18 cellular contexts compared by ENCODE assay signal in the genomic region with DNA sequence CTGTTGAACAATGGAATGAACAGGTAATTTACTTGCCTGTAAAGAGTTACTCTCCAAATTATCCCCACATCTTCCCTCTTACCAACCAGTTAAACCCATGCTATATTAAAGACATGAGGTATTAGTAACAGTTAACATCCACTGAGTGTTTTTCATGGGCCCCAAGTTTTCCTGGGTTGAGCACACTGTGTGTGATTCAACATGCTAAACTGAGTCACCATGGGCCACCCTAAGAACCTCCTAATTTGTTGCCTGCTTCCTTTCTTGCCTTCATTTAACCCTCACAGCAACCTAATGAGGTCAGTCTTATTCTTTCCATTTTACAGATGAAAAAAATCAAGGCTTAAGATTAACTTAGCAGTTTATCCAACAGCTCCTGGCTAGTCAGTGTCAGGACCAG. TPM values are rescaled to one million over a fixed set of nuclear protein-coding genes. Genes with fewer than 3 reads are reported as not detected.
A peak's percentile ranks its signal among the peaks of the same experiment; 100 is the strongest.
DNase-seq lines count a peak whose midpoint lies in the region; ATAC-seq, FAIRE-seq and TF ChIP-seq lines count a peak whose summit lies in the region.
"Had no signal": no experiment of that assay in that cellular context is flagged by ENCODE, and none has a peak within 500 bp of the region (broad histone marks: within the 10 kb centered on the region; RNA-seq: fewer than 3 reads in every experiment).

No MANE protein-coding gene starts in this region.

- no peaks in the 10 kb centered on the region for H3K9me3 ChIP-seq in right cardiac atrium (ENCODE audit: control insufficient read depth, low read length)
- no peaks in the 10 kb centered on the region for H3K9me3 ChIP-seq in keratinocyte (ENCODE audit: control insufficient read depth, low read depth, low read length)
- no peaks in the 10 kb centered on the region for H3K9me3 ChIP-seq in upper lobe of left lung
- H3K9me3 ChIP-seq: HAP-1 had no signal

- peak overlapping the region; percentile 5 for H3K9ac ChIP-seq in keratinocyte (ENCODE audit: control insufficient read depth, extremely low read depth, insufficient read depth, low read length)

- intact Hi-C loops in right cardiac atrium (cut with DNase I), result no loop called here
- intact Hi-C loops in Right ventricle myocardium inferior (cut with DNase I), result no loop called here

- H3K9me1 ChIP-seq in keratinocyte (ENCODE audit: control insufficient read depth, extremely low read depth, insufficient read depth, low read length), result no peaks in the 10 kb centered on the region

- TF ChIP-seq POLR2A in upper lobe of left lung (IDR thresholded peaks at IDR 0.05), result no peak

- no peak for DNase-seq in right cardiac atrium
- DNase-seq in Right ventricle myocardium inferior (ENCODE audit: missing footprints), result no peak
- peak; percentile 55 for DNase-seq in bronchial epithelial cell (ENCODE audit: low read depth)
- DNase-seq in keratinocyte (ENCODE audit: low read depth, low spot score), result no peak
- no peak for DNase-seq in upper lobe of left lung
- no peak for DNase-seq in NCI-H187 treated with DMSO at 0.1 percent for 48 hours (lab: John Stamatoyannopoulos, UW)
- DNase-seq in brain microvascular endothelial cell, result no peak
- DNase-seq: CD8-positive, alpha-beta T cell; DMS79 treated with DMSO at 0.1 percent for 48 hours; NCI-H1105 treated with DMSO at 0.1 percent for 48 hours; NCI-H2081 treated with DMSO at 0.1 percent for 48 hours; NCI-H226; NCI-H526 had no signal

- H3K79me2 ChIP-seq in keratinocyte (ENCODE audit: control insufficient read depth, insufficient read depth, low read length), result peaks cover 18% of the 10 kb centered on the region

- H3K27ac ChIP-seq in right cardiac atrium (ENCODE audit: low read length), result peak overlapping the region; percentile 34
- peak overlapping the region; percentile 96 for H3K27ac ChIP-seq in keratinocyte (ENCODE audit: control insufficient read depth, insufficient read depth, low read length)
- peak overlapping the region in 3 of 4 donors; percentile 19 to 69 (median 55) for H3K27ac ChIP-seq in upper lobe of left lung
- no peak overlapping the region for H3K27ac ChIP-seq in brain microvascular endothelial cell

- peak overlapping the region; percentile 69 for H3K4me2 ChIP-seq in keratinocyte (ENCODE audit: control insufficient read depth, extremely low read depth, insufficient read depth, low read depth, low read length)

- no peak for TF ChIP-seq EP300 in upper lobe of left lung (IDR thresholded peaks at IDR 0.05)

- FAIRE-seq in bronchial epithelial cell (lab: Jason Lieb, UNC) (no peak), keratinocyte (lab: Jason Lieb, UNC) (no peak)
- FAIRE-seq: D721Med, G401.6, GM19239 had no signal

- no peaks in the 10 kb centered on the region for H4K20me1 ChIP-seq in keratinocyte (ENCODE audit: control insufficient read depth, extremely low read depth, insufficient read depth, low read length)

- peaks cover 10% of the 10 kb centered on the region for H3K4me1 ChIP-seq in right cardiac atrium (ENCODE audit: control insufficient read depth, insufficient read depth, low read length)
- H3K4me1 ChIP-seq in keratinocyte (ENCODE audit: control insufficient read depth, extremely low read depth, insufficient read depth, low read length), result peaks cover 54% of the 10 kb centered on the region
- H3K4me1 ChIP-seq in upper lobe of left lung, result peaks cover 14 to 39% (median 29%) of the 10 kb centered on the region in 4 donors
- H3K4me1 ChIP-seq: HAP-1 had no signal

- no peaks in the 10 kb centered on the region for H3K36me3 ChIP-seq in bronchial epithelial cell (ENCODE audit: control insufficient read depth, insufficient read depth, low read length)
- no peaks in the 10 kb centered on the region for H3K36me3 ChIP-seq in keratinocyte (ENCODE audit: control insufficient read depth in 2 of 2, extremely low read depth in 1 of 2, insufficient read depth in 2 of 2, low read length in 2 of 2)
- no peaks in the 10 kb centered on the region for H3K36me3 ChIP-seq in upper lobe of left lung
- H3K36me3 ChIP-seq in brain microvascular endothelial cell (replicated peaks), result no peaks in the 10 kb centered on the region
- H3K36me3 ChIP-seq: HAP-1 had no signal

- TF ChIP-seq CTCF in bronchial epithelial cell (IDR thresholded peaks at IDR 0.05; ENCODE audit: insufficient read depth, low read length, severe bottlenecking), result no peak
- TF ChIP-seq CTCF in keratinocyte (optimal IDR thresholded peaks at IDR 0.05 in 1 of 3, IDR thresholded peaks at IDR 0.05 in 1 of 3, conservative IDR thresholded peaks at IDR 0.05 in 1 of 3; ENCODE audit: extremely low read depth in 1 of 3, insufficient read depth in 2 of 3, low read length in 3 of 3), result no peak
- TF ChIP-seq CTCF in upper lobe of left lung (IDR thresholded peaks at IDR 0.05), result no peak
- no peak for TF ChIP-seq CTCF in brain microvascular endothelial cell (IDR thresholded peaks at IDR 0.05; ENCODE audit: low read depth, low read length, missing control alignments)

- in situ Hi-C loops in brain microvascular endothelial cell (cut with HindIII; ENCODE audit: low pct_ligation_motif_present, low sequenced_read_pairs), result no loop called here

- no peak overlapping the region for H2AFZ ChIP-seq in keratinocyte (ENCODE audit: control insufficient read depth, low read length)

- H3K27me3 ChIP-seq in right cardiac atrium (ENCODE audit: control insufficient read depth, insufficient read depth) (no peaks in the 10 kb centered on the region), bronchial epithelial cell (ENCODE audit: control insufficient read depth, insufficient read depth, low read length) (no peaks in the 10 kb centered on the region), keratinocyte (ENCODE audit: control insufficient read depth, extremely low read depth, insufficient read depth, low read length) (no peaks in the 10 kb centered on the region), upper lobe of left lung (no peaks in the 10 kb centered on the region), brain microvascular endothelial cell (replicated peaks) (no peaks in the 10 kb centered on the region)

- H3K4me3 ChIP-seq in right cardiac atrium (ENCODE audit: low read length) (no peak overlapping the region), bronchial epithelial cell (ENCODE audit: low read depth, low read length) (no peak overlapping the region), keratinocyte (ENCODE audit: control insufficient read depth in 2 of 3, extremely low read depth in 1 of 3, insufficient read depth in 2 of 3, low read depth in 1 of 3, low read length in 3 of 3) (no peak overlapping the region), upper lobe of left lung (no peak overlapping the region), brain microvascular endothelial cell (ENCODE audit: low read depth, low read length) (no peak overlapping the region)
- H3K4me3 ChIP-seq: HAP-1 had no signal

- dilution Hi-C loops in keratinocyte (cut with MboI; ENCODE audit: extremely low pct_ligation_motif_present, low sequenced_read_pairs), result no loop called here

- ATAC-seq in right cardiac atrium (no peak), Right ventricle myocardium inferior (no peak), upper lobe of left lung (ENCODE audit: low FRiP score in 2 of 2) (no peak)
- ATAC-seq: CD8-positive, alpha-beta T cell had no signal

RNA-seq across cellular contexts. Expression of a gene that starts 51.0 kb away (rescaled TPM):
- total RNA-seq in right cardiac atrium (10 to 100 TPM; 17.5 to 32.2 (median 25.5) TPM), Right ventricle myocardium inferior (22.9 TPM), bronchial epithelial cell (21.4 and 26.1 TPM in 2 replicates), upper lobe of left lung (100 to 1,000 TPM in 1 of 6 donors, 10 to 100 TPM in 5; 48.2 to 115 (median 61.8) TPM)
- polyA plus RNA-seq in right cardiac atrium (18.4 TPM), keratinocyte (27.2 to 35.5 TPM (median 29.3 TPM) in 3 replicates)
- polyA plus RNA-seq in keratinocyte (2011; ENCODE audit: low read depth), result 9.0 TPM
- 12.0 and 18.0 TPM in 2 replicates for polyA plus RNA-seq in keratinocyte (2011; cell fraction: cytosol; rRNA removed)
- 42.4 and 46.6 TPM in 2 replicates for polyA plus RNA-seq in keratinocyte (2011; cell fraction: nucleus; rRNA removed)
- polyA plus RNA-seq in keratinocyte (2012; ENCODE audit: low replicate concordance), result 12.8 and 24.1 TPM in 2 replicates
- polyA minus RNA-seq in keratinocyte, result 27.7 to 34.9 TPM (median 29.1 TPM) in 3 replicates
- polyA minus RNA-seq in keratinocyte (2011; cell fraction: cytosol; rRNA and poly(A)+ RNA removed), result 17.8 TPM
- polyA minus RNA-seq in keratinocyte (2011; cell fraction: nucleus; rRNA and poly(A)+ RNA removed), result 32.6 and 40.7 TPM in 2 replicates
- total RNA-seq: CD8-positive, alpha-beta T cell; OCI-LY7 had no signal
